8 cellular contexts compared by ENCODE assay signal in genomic region chr14:42224053-42224888, GRCh38.
DNase-seq lines count a peak whose midpoint lies in the region; ATAC-seq and TF ChIP-seq lines count a peak whose summit lies in the region.

No MANE protein-coding gene starts in this region.

- H3K4me3 Mint-ChIP-seq in nephron progenitor cell: no peak overlapping the region

- H3K27ac Mint-ChIP-seq in nephron progenitor cell: no peak overlapping the region

- H3K27me3 ChIP-seq in SK-N-SH (ENCODE audit: insufficient read depth) (no peaks in the 10 kb centered on the region), fibroblast of lung (ENCODE audit: control insufficient read depth, insufficient read depth, low read length) (no peaks in the 10 kb centered on the region)

- H3K4me3 ChIP-seq in SK-N-SH (ENCODE audit: low read depth in 2 of 2, low read length in 1 of 2): no peak overlapping the region; a peak in 1 of 4 replicates
- no peak overlapping the region for H3K4me3 ChIP-seq in fibroblast of lung (replicated peaks in 1 of 4; ENCODE audit: control extremely low read depth in 1 of 4, insufficient read depth in 1 of 4, low read depth in 3 of 4, low read length in 4 of 4)

- H3K36me3 Mint-ChIP-seq in nephron progenitor cell (ENCODE audit: low read depth): no peaks in the 10 kb centered on the region

- H3K36me3 ChIP-seq in SK-N-SH (replicated peaks in 1 of 2; ENCODE audit: control insufficient read depth in 1 of 2, insufficient read depth in 2 of 2, low read length in 1 of 2): no peaks in the 10 kb centered on the region
- H3K36me3 ChIP-seq in fibroblast of lung (ENCODE audit: control insufficient read depth, insufficient read depth, low read length): no peaks in the 10 kb centered on the region

- CTCF ChIA-PET in SK-N-SH (lab: Yijun Ruan, JAX): interaction anchor here (0.6 kb wide), 2 partner anchors 9 to 10 kb away, joined by 3 read pairs; no protein-coding TSS in a partner anchor

- POLR2A ChIA-PET in SK-N-SH (lab: Yijun Ruan, JAX): no interaction called here

- H3K9me2 ChIP-seq in SK-N-SH: no peaks in the 10 kb centered on the region

- DNase-seq in activated CD8-positive, alpha-beta memory T cell treated with anti-CD3 and anti-CD28 coated beads, Interleukin-2, amount 50 U/mL, for 48 hours: peak; percentile 55
- no peak for DNase-seq in activated CD8-positive, alpha-beta memory T cell treated with anti-CD3 and anti-CD28 coated beads for 24 hours
- peak; percentile 86 for DNase-seq in NCI-H1092 treated with DMSO at 0.1 percent for 48 hours (lab: John Stamatoyannopoulos, UW)
- DNase-seq in SK-N-SH: peak; percentile 11
- peak; percentile 47 to 86 for DNase-seq in fibroblast of lung (ENCODE audit: low read depth in 2 of 2)
- DNase-seq in nephron progenitor cell: peak; percentile 86
- no peak for DNase-seq in stimulated activated naive CD4-positive, alpha-beta T cell (lab: John Stamatoyannopoulos, UW)

- no peak for TF ChIP-seq EP300 in SK-N-SH (IDR thresholded peaks at IDR 0.05; ENCODE audit: borderline replicate concordance in 1 of 2, low read depth in 1 of 2, low read length in 1 of 2)

- H4K20me1 ChIP-seq in SK-N-SH (ENCODE audit: insufficient read depth) (no peaks in the 10 kb centered on the region), fibroblast of lung (ENCODE audit: control insufficient read depth, extremely low read depth, insufficient read depth, low read length) (no peaks in the 10 kb centered on the region)

- ATAC-seq in HG03460 (IDR thresholded peaks at IDR 0.05; ENCODE audit: unreplicated experiment): no peak

- H3K9ac ChIP-seq in SK-N-SH (no peak overlapping the region), fibroblast of lung (ENCODE audit: insufficient read depth, low read length) (no peak overlapping the region)

- WGBS in SK-N-SH (ENCODE audit: low lambda C conversion rate): 0% methylated on average over 2 of the region's 2 CpGs

- H3F3A ChIP-seq in SK-N-SH (replicated peaks; ENCODE audit: insufficient read depth): no peaks in the 10 kb centered on the region

- TF ChIP-seq RAD21 in SK-N-SH (IDR thresholded peaks at IDR 0.05; ENCODE audit: low read length): peak; percentile 55

- H3K9me3 ChIP-seq in SK-N-SH: no peaks in the 10 kb centered on the region
- H3K9me3 ChIP-seq in fibroblast of lung (ENCODE audit: control insufficient read depth, insufficient read depth, low read depth, low read length): no peaks in the 10 kb centered on the region

- H2AFZ ChIP-seq in SK-N-SH (ENCODE audit: low read depth) (no peak overlapping the region), fibroblast of lung (ENCODE audit: low read length) (no peak overlapping the region)

- peaks cover 7% of the 10 kb centered on the region for H3K4me1 Mint-ChIP-seq in nephron progenitor cell

- H3K4me2 ChIP-seq in SK-N-SH (no peak overlapping the region), fibroblast of lung (ENCODE audit: extremely low read depth, insufficient read depth, low read length) (no peak overlapping the region)

- no peaks in the 10 kb centered on the region; a peak in 1 of 4 replicates for H3K4me1 ChIP-seq in SK-N-SH (ENCODE audit: control insufficient read depth in 1 of 2, insufficient read depth in 2 of 2, low read depth in 1 of 2, low read length in 1 of 2)
- no peaks in the 10 kb centered on the region for H3K4me1 ChIP-seq in fibroblast of lung (ENCODE audit: control insufficient read depth, extremely low read depth, insufficient read depth, low read length)

- H3K27ac ChIP-seq in SK-N-SH (ENCODE audit: low read depth in 2 of 2, low read length in 1 of 2): no peak overlapping the region
- H3K27ac ChIP-seq in fibroblast of lung (ENCODE audit: insufficient read depth, low read length): no peak overlapping the region

- peak; percentile 72 for TF ChIP-seq CTCF in SK-N-SH (IDR thresholded peaks at IDR 0.05)
- TF ChIP-seq CTCF in fibroblast of lung (conservative IDR thresholded peaks at IDR 0.05 in 1 of 2, IDR thresholded peaks at IDR 0.05 in 1 of 2; ENCODE audit: low read depth in 1 of 2, low read length in 2 of 2): peak; percentile 83 to 92
- peak; percentile 94 for TF ChIP-seq CTCF in nephron progenitor cell (IDR thresholded peaks at IDR 0.05)

- no peaks in the 10 kb centered on the region for H3K27me3 Mint-ChIP-seq in nephron progenitor cell (ENCODE audit: low read depth, poor library complexity)

- H3K9me3 Mint-ChIP-seq in nephron progenitor cell: peaks cover 4% of the 10 kb centered on the region

- H3K79me2 ChIP-seq in SK-N-SH (ENCODE audit: insufficient read depth) (no peaks in the 10 kb centered on the region), fibroblast of lung (ENCODE audit: control insufficient read depth, insufficient read depth, low read length) (no peaks in the 10 kb centered on the region)

TF ChIP-seq in SK-N-SH, 30 proteins besides CTCF, POLR2A, EP300 and RAD21:
- no peak for TF ChIP-seq FOXJ3 (CRISPR knock-in tag; IDR thresholded peaks at IDR 0.05)
- TF ChIP-seq SMC3 (IDR thresholded peaks at IDR 0.05; ENCODE audit: low read depth, low read length): peak; percentile 43
TF ChIP-seq in SK-N-SH: peak in this region for 1.

Comparison
In these comparisons a context has a peak if more than half of its experiments do, and no peak if none do; other contexts are left out.
1. DNase-seq: peak in activated CD8-positive, alpha-beta memory T cell treated with anti-CD3 and anti-CD28 coated beads, Interleukin-2, amount 50 U/mL, for 48 hours (single experiment), NCI-H1092 treated with DMSO at 0.1 percent for 48 hours (single experiment), SK-N-SH (single experiment), fibroblast of lung (2 of 2) and nephron progenitor cell (single experiment); none in activated CD8-positive, alpha-beta memory T cell treated with anti-CD3 and anti-CD28 coated beads for 24 hours (single experiment) and stimulated activated naive CD4-positive, alpha-beta T cell (0 of 6).
2. Peak in every context shown above with its lines, with median percentiles within 50 percentile points of each other: CTCF ChIP-seq.